Comparison of ENCODE assay signal across 21 cellular contexts in genomic region chr5:124235031-124235562, GRCh38.
DNase-seq lines count a peak whose midpoint lies in the region; ATAC-seq, FAIRE-seq and TF ChIP-seq lines count a peak whose summit lies in the region.
"Had no signal": no experiment of that assay in that cellular context is flagged by ENCODE, and none has a peak within 500 bp of the region (broad histone marks: within the 10 kb centered on the region; RNA-seq: fewer than 3 reads in every experiment).

No MANE protein-coding gene starts in this region.

- H4K5ac ChIP-seq in H1 (ENCODE audit: insufficient read length, low read depth, low read length) = peak overlapping the region; percentile 74
- no peak overlapping the region for H4K5ac ChIP-seq in mesendoderm (ENCODE audit: low read length)

- H3K4me3 ChIP-seq in HUES64 (ENCODE audit: low read length) (no peak overlapping the region), H1 (ENCODE audit: extremely low read depth in 1 of 4, insufficient read depth in 2 of 4, low read depth in 3 of 4, low read length in 4 of 4) (no peak overlapping the region; a peak in 1 of 8 replicates), mesendoderm (ENCODE audit: low read length) (no peak overlapping the region)
- H3K4me3 ChIP-seq: MG63 had no signal

- TF ChIP-seq RAD21 in H1 (IDR thresholded peaks at IDR 0.05 in 1 of 2, conservative IDR thresholded peaks at IDR 0.05 in 1 of 2; ENCODE audit: low read depth in 2 of 2, low read length in 2 of 2) = no peak

- H3K79me2 ChIP-seq in H1 (ENCODE audit: control insufficient read depth in 1 of 2, insufficient read depth in 2 of 2, low read length in 2 of 2) = no peaks in the 10 kb centered on the region
- no peaks in the 10 kb centered on the region for H3K79me2 ChIP-seq in mesendoderm (ENCODE audit: control insufficient read depth, insufficient read depth, low read length)

- H3K27me3 ChIP-seq in HUES64 (ENCODE audit: insufficient read depth, low read length) (no peaks in the 10 kb centered on the region), H1 (replicated peaks in 1 of 4; ENCODE audit: control insufficient read depth in 3 of 4, extremely low read depth in 1 of 4, insufficient read depth in 3 of 4, low read length in 3 of 4) (no peaks in the 10 kb centered on the region), mesendoderm (ENCODE audit: insufficient read depth, low read length, poor library complexity) (no peaks in the 10 kb centered on the region)
- H3K27me3 ChIP-seq: MG63 had no signal

- H3K4me1 Mint-ChIP-seq in activated naive CD8-positive, alpha-beta T cell treated with anti-CD3 and anti-CD28 coated beads, Interleukin-2, amount 50 U/mL, for 24 hours = no peaks in the 10 kb centered on the region
- H3K4me1 Mint-ChIP-seq: CD14-positive monocyte had no signal

- H4K91ac ChIP-seq in H1 (replicated peaks; ENCODE audit: insufficient read length, low read length) = peak overlapping the region; percentile 38

- H3K18ac ChIP-seq in H1 (ENCODE audit: extremely low read depth, low read length) (no peak overlapping the region; the same call in 1 of the 2 replicates), mesendoderm (ENCODE audit: low read length) (no peak overlapping the region)

- DNase-seq in H1 (ENCODE audit: low read depth in 1 of 2, low spot score in 2 of 2) (no peak), mesendoderm (peak; percentile 23), superior temporal gyrus (ENCODE audit: extremely low spot score) (peak; percentile 79), HTR-8/SVneo (ENCODE audit: insufficient read length, low spot score) (no peak)
- DNase-seq in activated T-cell treated with anti-CD3 and anti-CD28 coated beads, Interleukin-2, amount 50 U/mL, for 48 hours = no peak
- no peak for DNase-seq in activated naive CD8-positive, alpha-beta T cell treated with anti-CD3 and anti-CD28 coated beads, Interleukin-2, amount 50 U/mL, for 24 hours
- DNase-seq: COR-L47, DMS153, GOT3, HFFc6, IMR-90, Karpas-422, MG63, NCI-H1092, NCI-H2081, NCI-H2227 treated with DMSO at 0.1 percent for 48 hours, NCI-H524, Right ventricle myocardium superior had no signal

- H2AK5ac ChIP-seq in H1 (ENCODE audit: low read depth, low read length) = no peak overlapping the region
- no peak overlapping the region for H2AK5ac ChIP-seq in mesendoderm (ENCODE audit: low read length)

- no peak for FAIRE-seq in H1 (lab: Jason Lieb, UNC)
- FAIRE-seq in HTR-8/SVneo (lab: Jason Lieb, UNC) = no peak
- FAIRE-seq: RCC 7860 had no signal

- H3K27ac Mint-ChIP-seq in activated naive CD8-positive, alpha-beta T cell treated with anti-CD3 and anti-CD28 coated beads, Interleukin-2, amount 50 U/mL, for 24 hours = no peak overlapping the region
- H3K27ac Mint-ChIP-seq: CD14-positive monocyte, HFFc6 had no signal

- H3K36me3 Mint-ChIP-seq in activated naive CD8-positive, alpha-beta T cell treated with anti-CD3 and anti-CD28 coated beads, Interleukin-2, amount 50 U/mL, for 24 hours (ENCODE audit: low read depth) = no peaks in the 10 kb centered on the region
- H3K36me3 Mint-ChIP-seq: CD14-positive monocyte had no signal

- no peak overlapping the region for H2AFZ ChIP-seq in H1 (ENCODE audit: low read length)

- H3K14ac ChIP-seq in H1 (ENCODE audit: insufficient read length) = no peak overlapping the region

- no peak for TF ChIP-seq POLR2A in H1 (IDR thresholded peaks at IDR 0.05; ENCODE audit: control extremely low read depth in 1 of 2, low read depth in 2 of 2, low read length in 2 of 2)

- peak overlapping the region; percentile 93 for H2BK120ac ChIP-seq in H1 (replicated peaks; ENCODE audit: low read depth, low read length)
- no peak overlapping the region for H2BK120ac ChIP-seq in mesendoderm (ENCODE audit: low read depth, low read length)

- H3K23ac ChIP-seq in H1 (ENCODE audit: insufficient read length) = no peak overlapping the region
- no peak overlapping the region for H3K23ac ChIP-seq in mesendoderm (ENCODE audit: low read length)

- POLR2A ChIA-PET in H1 (lab: Charles Lee; ENCODE audit: partially characterized antibody) = no interaction called here

- H3K27ac ChIP-seq in HUES64 (ENCODE audit: low read depth, low read length) (peak overlapping the region; percentile 89), H1 (ENCODE audit: low read depth, low read length) (no peak overlapping the region; the same call in 1 of the 2 replicates), mesendoderm (ENCODE audit: low read depth, low read length) (no peak overlapping the region)

- H3K4me1 ChIP-seq in HUES64 (ENCODE audit: insufficient read depth, low read length) (peaks cover 52% of the 10 kb centered on the region), H1 (replicated peaks in 1 of 4; ENCODE audit: control insufficient read depth in 3 of 4, insufficient read depth in 4 of 4, low read length in 3 of 4) (peaks cover 3 to 28% (median 14%) of the 10 kb centered on the region in 4 experiments; a peak in 4 of 7 replicates), mesendoderm (ENCODE audit: control insufficient read depth, low read depth, low read length) (peaks cover 6% of the 10 kb centered on the region)

- H4K20me1 ChIP-seq in H1 (replicated peaks in 1 of 2; ENCODE audit: control insufficient read depth in 1 of 2, insufficient read depth in 2 of 2, low read length in 2 of 2) = no peaks in the 10 kb centered on the region

- no peak overlapping the region; the same call in 1 of the 2 replicates for H2BK12ac ChIP-seq in H1 (ENCODE audit: low read depth, low read length)

- H3K9ac ChIP-seq in HUES64 (ENCODE audit: low read depth, low read length) (no peak overlapping the region), H1 (replicated peaks in 1 of 4; ENCODE audit: extremely low read depth in 1 of 4, low read depth in 3 of 4, low read length in 3 of 4) (no peak overlapping the region), mesendoderm (ENCODE audit: low read length) (no peak overlapping the region)

- H3K4ac ChIP-seq in H1 (replicated peaks; ENCODE audit: insufficient read length, low read depth, low read length) (no peak overlapping the region), mesendoderm (ENCODE audit: low read depth, low read length) (no peak overlapping the region)

- H3K9me3 Mint-ChIP-seq in activated naive CD8-positive, alpha-beta T cell treated with anti-CD3 and anti-CD28 coated beads, Interleukin-2, amount 50 U/mL, for 24 hours = no peaks in the 10 kb centered on the region

- CTCF ChIA-PET in H1 (lab: Charles Lee; ENCODE audit: partially characterized antibody) = no interaction called here

- no peaks in the 10 kb centered on the region for H3K23me2 ChIP-seq in H1 (ENCODE audit: low read depth, low read length)

- no peaks in the 10 kb centered on the region for H3K36me3 ChIP-seq in HUES64 (ENCODE audit: insufficient read depth, low read length)
- H3K36me3 ChIP-seq in H1 (ENCODE audit: control insufficient read depth in 2 of 4, insufficient read depth in 4 of 4, low read length in 3 of 4) = no peaks in the 10 kb centered on the region
- no peaks in the 10 kb centered on the region for H3K36me3 ChIP-seq in mesendoderm (ENCODE audit: control insufficient read depth, insufficient read depth, low read length)
- H3K36me3 ChIP-seq: MG63 had no signal

- H2BK5ac ChIP-seq in H1 (ENCODE audit: low read depth, low read length) (peak overlapping the region; percentile 86; the same call in 1 of the 2 replicates), mesendoderm (ENCODE audit: low read length) (no peak overlapping the region)

- no peaks in the 10 kb centered on the region for H3K79me1 ChIP-seq in H1 (ENCODE audit: low read depth, low read length)
- no peaks in the 10 kb centered on the region for H3K79me1 ChIP-seq in mesendoderm (ENCODE audit: low read length)

- no peak for TF ChIP-seq EP300 in H1 (IDR thresholded peaks at IDR 0.05; ENCODE audit: borderline replicate concordance in 1 of 2, low read depth in 2 of 2, low read length in 2 of 2)

- H2BK15ac ChIP-seq in H1 (ENCODE audit: low read length) (no peak overlapping the region), mesendoderm (replicated peaks; ENCODE audit: low read depth) (no peak overlapping the region)

- no peak for ATAC-seq in activated naive CD8-positive, alpha-beta T cell treated with anti-CD3 and anti-CD28 coated beads, Interleukin-2, amount 50 U/mL, for 24 hours

- TF ChIP-seq CTCF in H1 (IDR thresholded peaks at IDR 0.05; ENCODE audit: control extremely low read depth in 1 of 3, insufficient read depth in 1 of 3, low read depth in 1 of 3, low read length in 3 of 3) = no peak

- 0 out of 4 replicates have a peak overlapping the region, but pooled peaks of 1 of the 2 experiments have one; percentile 25 for H3K4me2 ChIP-seq in H1 (ENCODE audit: insufficient read depth in 1 of 2, low read depth in 2 of 2, low read length in 2 of 2)
- H3K4me2 ChIP-seq in mesendoderm (ENCODE audit: low read length) = no peak overlapping the region

- no peak overlapping the region for H3K4me3 Mint-ChIP-seq in activated naive CD8-positive, alpha-beta T cell treated with anti-CD3 and anti-CD28 coated beads, Interleukin-2, amount 50 U/mL, for 24 hours
- H3K4me3 Mint-ChIP-seq: CD14-positive monocyte, HFFc6 had no signal

- no peak overlapping the region for H2BK20ac ChIP-seq in H1 (ENCODE audit: low read length)

- H3K9me3 ChIP-seq in HUES64 (ENCODE audit: insufficient read depth, low read depth, low read length) (peaks cover 6% of the 10 kb centered on the region; the same call in 1 of the 2 replicates), H1 (ENCODE audit: insufficient read depth in 2 of 2, low read depth in 1 of 2, low read length in 1 of 2) (0 out of 4 replicates have a peak, but pooled peaks cover 4 to 5% of the 10 kb centered on the region in 2 experiments)

- H3K56ac ChIP-seq in H1 (replicated peaks; ENCODE audit: insufficient read length, low read depth, low read length) = no peak overlapping the region
- no peak overlapping the region for H3K56ac ChIP-seq in mesendoderm (ENCODE audit: low read length)

- H4K8ac ChIP-seq in H1 (ENCODE audit: extremely low read depth, insufficient read depth, low read length) = no peak overlapping the region
- H4K8ac ChIP-seq in mesendoderm (ENCODE audit: low read depth, low read length) = no peak overlapping the region

- no peaks in the 10 kb centered on the region for H3K27me3 Mint-ChIP-seq in activated naive CD8-positive, alpha-beta T cell treated with anti-CD3 and anti-CD28 coated beads, Interleukin-2, amount 50 U/mL, for 24 hours

TF ChIP-seq in H1, 55 proteins besides CTCF, POLR2A, EP300 and RAD21 (continues in another document):
- TF ChIP-seq RNF2 (IDR thresholded peaks at IDR 0.05; ENCODE audit: borderline replicate concordance, low read depth, low read length, missing control alignments, poor library complexity, severe bottlenecking) (no peak), FOSL1 (IDR thresholded peaks at IDR 0.05; ENCODE audit: insufficient read depth, low read depth, low read length) (no peak), GABPA (IDR thresholded peaks at IDR 0.05; ENCODE audit: borderline replicate concordance, insufficient read depth, low read length) (no peak), CHD1 (IDR thresholded peaks at IDR 0.05; ENCODE audit: low read depth, low read length) (no peak), TBP (IDR thresholded peaks at IDR 0.05; ENCODE audit: low read depth, low read length) (no peak), KDM5A (IDR thresholded peaks at IDR 0.05; ENCODE audit: low read length) (no peak), PHF8 (conservative IDR thresholded peaks at IDR 0.05; ENCODE audit: low read depth, low read length) (no peak), SIN3A (conservative IDR thresholded peaks at IDR 0.05 in 1 of 2, IDR thresholded peaks at IDR 0.05 in 1 of 2; ENCODE audit: low read depth in 1 of 2, low read length in 2 of 2) (no peak)

Comparison
In these comparisons a context has a peak if more than half of its experiments do, and no peak if none do; other contexts are left out.
1. DNase-seq: peak in mesendoderm (single experiment) and superior temporal gyrus (single experiment); none in H1 (0 of 2), activated T-cell treated with anti-CD3 and anti-CD28 coated beads, Interleukin-2, amount 50 U/mL, for 48 hours (0 of 2), activated naive CD8-positive, alpha-beta T cell treated with anti-CD3 and anti-CD28 coated beads, Interleukin-2, amount 50 U/mL, for 24 hours (single experiment) and HTR-8/SVneo (single experiment).